9 cellular contexts compared by ENCODE assay signal in the genomic region with DNA sequence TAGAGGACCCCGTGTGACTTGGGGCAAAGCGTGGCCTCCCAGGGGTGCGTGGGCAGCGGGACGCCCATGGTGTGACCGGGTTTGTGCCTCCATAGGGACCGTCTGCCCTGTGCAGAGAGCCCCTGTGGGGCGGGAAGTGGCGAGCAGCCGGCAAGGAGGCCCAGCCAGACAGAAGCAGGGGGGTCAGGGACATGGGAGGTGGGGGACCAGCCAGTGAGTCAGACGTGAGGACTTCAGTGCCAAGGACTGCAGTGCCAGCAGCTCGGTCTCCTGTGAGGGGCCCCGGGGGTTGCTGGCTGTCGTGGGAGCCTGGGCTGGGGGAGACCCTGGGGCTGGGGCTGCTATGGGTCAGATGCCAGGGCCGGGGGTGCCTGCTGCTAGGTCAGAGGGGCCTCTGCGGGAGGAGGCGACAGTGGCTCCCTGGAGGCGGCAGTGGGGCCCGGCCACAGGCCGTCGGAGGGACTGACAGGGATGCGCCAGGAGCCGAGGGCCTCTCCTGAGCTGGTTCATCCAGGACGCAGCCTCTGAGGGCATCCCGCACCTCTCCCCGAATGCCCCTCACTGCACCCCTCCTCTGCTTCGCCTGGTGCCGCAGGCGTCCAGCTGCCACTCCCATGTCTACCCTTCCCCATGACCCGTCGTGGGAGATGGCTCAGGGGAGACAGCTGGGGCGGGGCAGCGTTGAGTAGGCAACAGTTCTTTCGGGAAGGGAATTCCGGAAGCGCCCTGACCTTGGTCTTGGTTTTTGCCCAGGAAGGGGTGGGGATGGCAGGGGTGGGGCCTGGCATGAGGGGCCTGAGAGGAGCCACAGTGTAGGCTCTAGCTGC.
A peak's percentile ranks its signal among the peaks of the same experiment; 100 is the strongest.
DNase-seq lines count a peak whose midpoint lies in the region; ATAC-seq, FAIRE-seq and TF ChIP-seq lines count a peak whose summit lies in the region.
"Had no signal": no experiment of that assay in that cellular context is flagged by ENCODE, and none has a peak within 500 bp of the region (broad histone marks: within the 10 kb centered on the region; RNA-seq: fewer than 3 reads in every experiment).

No MANE protein-coding gene starts in this region.

- no peak overlapping the region for H2AFZ ChIP-seq in HepG2 (ENCODE audit: low read length)
- H2AFZ ChIP-seq in mammary epithelial cell (ENCODE audit: low read depth, low read length) = no peak overlapping the region

- DNase-seq in HepG2 (ENCODE audit: low spot score) = no peak
- DNase-seq in right lobe of liver = no peak
- DNase-seq in mammary epithelial cell = no peak
- peak; percentile 42 for DNase-seq in kidney tubule cell (ENCODE audit: low spot score)
- DNase-seq in aorta = peak; percentile 87 to 90
- no peak for DNase-seq in NCI-H2196 (lab: John Stamatoyannopoulos, UW; ENCODE audit: unreplicated experiment)
- DNase-seq in activated CD4-positive, alpha-beta T cell treated with anti-CD3 and anti-CD28 coated beads, Interleukin-2, amount 50 U/mL, for 1 hour = no peak
- no peak for DNase-seq in hippocampal formation (lab: John Stamatoyannopoulos, UW)

- dilution Hi-C loops in mammary epithelial cell (cut with HindIII; ENCODE audit: low sequenced_read_pairs) = loop anchor here (10.0 kb wide), 1 partner anchor 256 kb away; no protein-coding TSS in a partner anchor

- H3K9me3 ChIP-seq in HepG2 (ENCODE audit: low read length) (no peaks in the 10 kb centered on the region), right lobe of liver (no peaks in the 10 kb centered on the region), mammary epithelial cell (replicated peaks; ENCODE audit: insufficient read depth, low read length) (no peaks in the 10 kb centered on the region), aorta (ENCODE audit: control insufficient read depth, low read length) (no peaks in the 10 kb centered on the region)

- H3K4me3 ChIP-seq in HepG2 (replicated peaks in 1 of 3; ENCODE audit: insufficient read depth in 1 of 3, low read depth in 2 of 3, low read length in 3 of 3) = no peak overlapping the region
- H3K4me3 ChIP-seq in right lobe of liver = no peak overlapping the region
- peak overlapping the region in 1 of 3 experiments; percentile 4 for H3K4me3 ChIP-seq in mammary epithelial cell (replicated peaks in 1 of 3; ENCODE audit: insufficient read depth in 1 of 3, low read depth in 2 of 3, low read length in 3 of 3)
- H3K4me3 ChIP-seq in aorta (ENCODE audit: low read length in 2 of 2) = no peak overlapping the region

- TF ChIP-seq CTCF in HepG2 (CRISPR knock-in tag; IDR thresholded peaks at IDR 0.05) (no peak), right lobe of liver (IDR thresholded peaks at IDR 0.05) (no peak), mammary epithelial cell (conservative IDR thresholded peaks at IDR 0.05 in 1 of 2, IDR thresholded peaks at IDR 0.05 in 1 of 2; ENCODE audit: extremely low read depth in 1 of 2, insufficient read depth in 1 of 2, low read depth in 1 of 2, low read length in 2 of 2) (no peak)

- no peaks in the 10 kb centered on the region for H3K27me3 ChIP-seq in HepG2 (ENCODE audit: control insufficient read depth in 1 of 2, insufficient read depth in 2 of 2, low read length in 2 of 2)
- no peaks in the 10 kb centered on the region for H3K27me3 ChIP-seq in right lobe of liver
- H3K27me3 ChIP-seq in mammary epithelial cell (ENCODE audit: insufficient read depth, low read length) = no peaks in the 10 kb centered on the region
- H3K27me3 ChIP-seq in aorta (ENCODE audit: control insufficient read depth in 1 of 2, insufficient read depth in 2 of 2, low read length in 1 of 2) = no peaks in the 10 kb centered on the region

- TF ChIP-seq RAD21 in HepG2 (CRISPR knock-in tag; IDR thresholded peaks at IDR 0.05) = no peak

- TF ChIP-seq POLR2A in HepG2 (IDR thresholded peaks at IDR 0.05; ENCODE audit: insufficient read depth in 1 of 2, low read depth in 2 of 2, low read length in 2 of 2) (no peak), right lobe of liver (IDR thresholded peaks at IDR 0.05) (no peak)

- H3K4me1 ChIP-seq in HepG2 (ENCODE audit: insufficient read depth, low read length) (peaks cover 24% of the 10 kb centered on the region), right lobe of liver (peaks cover 0 to 4% (median 0%) of the 10 kb centered on the region in 4 donors), mammary epithelial cell (ENCODE audit: insufficient read depth, low read length) (peaks cover 19% of the 10 kb centered on the region), aorta (ENCODE audit: control insufficient read depth in 1 of 2, insufficient read depth in 2 of 2, low read length in 2 of 2) (no peaks in the 10 kb centered on the region)

- H3K36me3 ChIP-seq in HepG2 (replicated peaks in 1 of 2; ENCODE audit: control insufficient read depth in 1 of 2, insufficient read depth in 2 of 2, low read length in 2 of 2) (peaks cover 18 to 28% of the 10 kb centered on the region in 2 experiments; a peak in 4 of 5 replicates), right lobe of liver (peaks cover 0 to 14% (median 0%) of the 10 kb centered on the region in 4 donors), mammary epithelial cell (ENCODE audit: insufficient read depth, low read length) (peaks cover 3% of the 10 kb centered on the region), aorta (ENCODE audit: control insufficient read depth in 1 of 2, insufficient read depth in 2 of 2, low read length in 1 of 2) (no peaks in the 10 kb centered on the region)

- POLR2A ChIA-PET in HepG2 (lab: Yijun Ruan, JAX) = no interaction called here

- TF ChIP-seq EP300 in HepG2 (IDR thresholded peaks at IDR 0.05; ENCODE audit: low read depth in 2 of 2, low read length in 2 of 2) = no peak
- TF ChIP-seq EP300 in HepG2 (CRISPR knock-in tag; IDR thresholded peaks at IDR 0.05; ENCODE audit: borderline replicate concordance) = no peak

- CTCF ChIA-PET in HepG2 (lab: Yijun Ruan, JAX; ENCODE audit: low intra/inter-chr PET ratio, low total read pairs) = interaction anchor here (2.6 kb wide), 1 partner anchor 105 kb away, joined by 11 read pairs; no protein-coding TSS in a partner anchor
- CTCF ChIA-PET in mammary epithelial cell (lab: Charles Lee; ENCODE audit: low non-redundant PET) = no interaction called here

- H3K9ac ChIP-seq in HepG2 (ENCODE audit: insufficient read depth, low read depth, low read length) (no peak overlapping the region), mammary epithelial cell (ENCODE audit: insufficient read depth, low read length) (no peak overlapping the region)

- H3K27ac ChIP-seq in HepG2 (ENCODE audit: extremely low read length, insufficient read depth, low read length) (no peak overlapping the region), right lobe of liver (no peak overlapping the region), mammary epithelial cell (ENCODE audit: insufficient read depth, low read depth, low read length) (no peak overlapping the region), aorta (ENCODE audit: low read depth in 1 of 2, low read length in 2 of 2) (no peak overlapping the region)

- no peaks in the 10 kb centered on the region for H3K79me2 ChIP-seq in HepG2 (ENCODE audit: insufficient read depth, low read length)
- peaks cover 33% of the 10 kb centered on the region for H3K79me2 ChIP-seq in mammary epithelial cell (ENCODE audit: insufficient read depth, low read length)

- 93% methylated on average over 23 of the region's 36 CpGs for WGBS in HepG2 (ENCODE audit: low lambda C conversion rate)
- WGBS in right lobe of liver (ENCODE audit: insufficient coverage, low coverage, low lambda C conversion rate, missing lambda C conversion rate) = 92% methylated on average over 5 of the region's 36 CpGs
- 67% methylated on average over 7 of the region's 36 CpGs for WGBS in mammary epithelial cell (ENCODE audit: low coverage, missing lambda C conversion rate)
- 37 to 41% methylated on average over 34 to 36 of the region's 36 CpGs for WGBS in aorta, 2 donors

- in situ Hi-C loops in HepG2 (cut with HindIII; ENCODE audit: extremely low pct_ligation_motif_present, low pct_unique_long_range_greater_than_20kb) (no loop called here), mammary epithelial cell (cut with MboI; ENCODE audit: low sequenced_read_pairs in 2 of 2) (loop anchor here in 1 of 2 donors (25.0 kb wide), 1 partner anchor 538 kb away; no protein-coding TSS in a partner anchor)

- peaks cover 36% of the 10 kb centered on the region for H4K20me1 ChIP-seq in HepG2 (ENCODE audit: insufficient read depth, low read length)
- peaks cover 3% of the 10 kb centered on the region for H4K20me1 ChIP-seq in mammary epithelial cell (ENCODE audit: insufficient read depth, low read length)

- no peak for ATAC-seq in HepG2
- no peak for ATAC-seq in right lobe of liver
- ATAC-seq in aorta (ENCODE audit: low FRiP score) = peak; percentile 78

- BruUV-seq in HepG2 (replicated peaks; lab: Mats Ljungman, UMichigan) (no TSS peak), mammary epithelial cell (replicated peaks; lab: Mats Ljungman, UMichigan) (no TSS peak)

- FAIRE-seq in HepG2 (lab: Jason Lieb, UNC) = no peak
- FAIRE-seq: TTC549 had no signal

- intact Hi-C loops in HepG2 (cut with micrococcal nuclease; ENCODE audit: unreplicated experiment) (loop anchor here (5.0 kb wide), 1 partner anchor 103 kb away; no protein-coding TSS in a partner anchor), right lobe of liver (cut with DNase I) (no loop called here), mammary epithelial cell (cut with micrococcal nuclease) (loop anchor here (1.0 to 5.0 kb wide), 4 partner anchors 328 to 529 kb away; no protein-coding TSS in a partner anchor), aorta (cut with DNase I) (loop anchor here (1.0 to 5.0 kb wide), 2 partner anchors 528 to 529 kb away; no protein-coding TSS in a partner anchor)

- no peak overlapping the region for H3K4me2 ChIP-seq in HepG2 (ENCODE audit: low read depth, low read length)
- H3K4me2 ChIP-seq in mammary epithelial cell (ENCODE audit: insufficient read depth, low read depth, low read length) = peak overlapping the region; percentile 81

TF ChIP-seq in HepG2, 621 proteins besides CTCF, POLR2A, EP300 and RAD21 (continues in another document):
- TF ChIP-seq POLR2AphosphoS2 (IDR thresholded peaks at IDR 0.05; ENCODE audit: low read depth, low read length) (no peak), AGO2 (optimal IDR thresholded peaks at IDR 0.05; ENCODE audit: low read depth, low read length) (peak; percentile 15), MYNN (CRISPR knock-in tag; IDR thresholded peaks at IDR 0.05; ENCODE audit: low read depth) (no peak), ZNF143 (CRISPR knock-in tag; IDR thresholded peaks at IDR 0.05) (no peak), NFIB (CRISPR knock-in tag; IDR thresholded peaks at IDR 0.05; ENCODE audit: borderline replicate concordance) (no peak)
- TF ChIP-seq, protein P1, sequence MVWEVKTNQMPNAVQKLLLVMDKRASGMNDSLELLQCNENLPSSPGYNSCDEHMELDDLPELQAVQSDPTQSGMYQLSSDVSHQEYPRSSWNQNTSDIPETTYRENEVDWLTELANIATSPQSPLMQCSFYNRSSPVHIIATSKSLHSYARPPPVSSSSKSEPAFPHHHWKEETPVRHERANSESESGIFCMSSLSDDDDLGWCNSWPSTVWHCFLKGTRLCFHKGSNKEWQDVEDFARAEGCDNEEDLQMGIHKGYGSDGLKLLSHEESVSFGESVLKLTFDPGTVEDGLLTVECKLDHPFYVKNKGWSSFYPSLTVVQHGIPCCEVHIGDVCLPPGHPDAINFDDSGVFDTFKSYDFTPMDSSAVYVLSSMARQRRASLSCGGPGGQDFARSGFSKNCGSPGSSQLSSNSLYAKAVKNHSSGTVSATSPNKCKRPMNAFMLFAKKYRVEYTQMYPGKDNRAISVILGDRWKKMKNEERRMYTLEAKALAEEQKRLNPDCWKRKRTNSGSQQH (CRISPR knock-in tag; IDR thresholded peaks at IDR 0.05; ENCODE audit: low read depth) = no peak

Comparison
In these comparisons a context has a peak if more than half of its experiments do, and no peak if none do; other contexts are left out.
1. intact Hi-C loops: an anchor here in HepG2 (5.0 kb wide), mammary epithelial cell (1.0 to 5.0 kb wide) and aorta (1.0 to 5.0 kb wide); none called in right lobe of liver.
2. DNase-seq: peak in kidney tubule cell (single experiment) and aorta (2 of 2); none in HepG2 (single experiment), right lobe of liver (0 of 3), mammary epithelial cell (single experiment), NCI-H2196 (single experiment), activated CD4-positive, alpha-beta T cell treated with anti-CD3 and anti-CD28 coated beads, Interleukin-2, amount 50 U/mL, for 1 hour (single experiment) and hippocampal formation (0 of 2).